17 cellular contexts compared by ENCODE assay signal in the genomic region with DNA sequence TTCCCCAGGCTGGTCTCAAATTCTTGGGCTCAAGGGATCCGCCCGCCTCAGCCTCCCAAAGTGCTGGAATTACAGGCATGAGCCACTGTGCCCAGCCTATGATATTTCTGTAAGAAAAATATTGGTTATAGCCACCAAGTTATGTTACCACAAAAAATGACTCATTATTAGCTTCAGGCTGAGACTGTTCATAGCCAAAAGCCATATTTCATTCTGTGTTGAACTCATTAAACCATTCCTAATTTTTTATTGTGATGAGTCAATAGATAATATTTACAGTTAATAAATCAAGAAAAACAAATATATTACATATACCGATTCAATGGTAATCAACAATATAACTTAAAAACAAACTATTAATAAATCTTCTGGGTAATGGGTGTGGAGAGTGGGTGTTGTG. TPM values are rescaled to one million over a fixed set of nuclear protein-coding genes. Genes with fewer than 3 reads are reported as not detected.
DNase-seq lines count a peak whose midpoint lies in the region; ATAC-seq, FAIRE-seq and TF ChIP-seq lines count a peak whose summit lies in the region.
"Had no signal": no experiment of that assay in that cellular context is flagged by ENCODE, and none has a peak within 500 bp of the region (broad histone marks: within the 10 kb centered on the region; RNA-seq: fewer than 3 reads in every experiment).

No MANE protein-coding gene starts in this region.

- no peaks in the 10 kb centered on the region for H3K79me2 ChIP-seq in ACC112 (ENCODE audit: control insufficient read depth, insufficient read depth, low read length, unreplicated experiment)

- ATAC-seq in HG03097 (IDR thresholded peaks at IDR 0.05; ENCODE audit: low FRiP score, unreplicated experiment) = no peak
- no peak for ATAC-seq in gastrocnemius medialis
- no peak for ATAC-seq in left ventricle myocardium superior
- ATAC-seq: stimulated activated naive CD8-positive, alpha-beta T cell treated with anti-CD3 and anti-CD28 coated beads, Interleukin-15, amount 100 ng/mL, for 72 hours had no signal

- TF ChIP-seq CTCF in brain microvascular endothelial cell (IDR thresholded peaks at IDR 0.05; ENCODE audit: low read depth, low read length, missing control alignments) (no peak), gastrocnemius medialis (IDR thresholded peaks at IDR 0.05 in 4 of 5, conservative IDR thresholded peaks at IDR 0.05 in 1 of 5) (no peak)

- peak; percentile 51 for DNase-seq in HTR-8/SVneo (ENCODE audit: insufficient read length, low spot score)
- DNase-seq in brain microvascular endothelial cell = peak; percentile 36
- peak; percentile 43 for DNase-seq in hepatic stellate cell (ENCODE audit: low spot score)
- DNase-seq in ACHN = no peak
- no peak for DNase-seq in gastrocnemius medialis
- no peak for DNase-seq in left ventricle myocardium superior
- DNase-seq: activated CD4-positive, alpha-beta T cell treated with anti-CD3 and anti-CD28 coated beads for 48 hours; activated naive CD4-positive, alpha-beta T cell treated with anti-CD3 and anti-CD28 coated beads, Interleukin-2, amount 50 U/mL, for 16 hours; activated T-cell treated with anti-CD3 and anti-CD28 coated beads for 4 hours; COR-L47; endodermal cell; GOT3; stimulated activated naive CD8-positive, alpha-beta T cell treated with anti-CD3 and anti-CD28 coated beads, Interleukin-15, amount 100 ng/mL, for 72 hours had no signal

- no peak for TF ChIP-seq POLR2A in gastrocnemius medialis (IDR thresholded peaks at IDR 0.05)

- H3K36me3 ChIP-seq in ACC112 (ENCODE audit: insufficient read depth, low read length) = no peaks in the 10 kb centered on the region
- no peaks in the 10 kb centered on the region for H3K36me3 ChIP-seq in brain microvascular endothelial cell (replicated peaks)
- H3K36me3 ChIP-seq in gastrocnemius medialis = no peaks in the 10 kb centered on the region
- H3K36me3 ChIP-seq: cardiac muscle cell had no signal

- H3K4me3 ChIP-seq in ACC112 (ENCODE audit: low read depth, low read length) (no peak overlapping the region), brain microvascular endothelial cell (ENCODE audit: low read depth, low read length) (no peak overlapping the region), gastrocnemius medialis (no peak overlapping the region)
- H3K4me3 ChIP-seq: cardiac muscle cell, PC-9 had no signal

- H3K27ac ChIP-seq in ACC112 (ENCODE audit: low read depth, low read length) (peak overlapping the region; percentile 64), brain microvascular endothelial cell (no peak overlapping the region), gastrocnemius medialis (no peak overlapping the region)
- H3K27ac ChIP-seq: cardiac muscle cell, PC-9 had no signal

- H2AFZ ChIP-seq in ACC112 (ENCODE audit: low read length, unreplicated experiment) = no peak overlapping the region
- H2AFZ ChIP-seq: PC-9 had no signal

- no peaks in the 10 kb centered on the region for H3K9me3 ChIP-seq in gastrocnemius medialis

- FAIRE-seq in HTR-8/SVneo (lab: Jason Lieb, UNC) = no peak

- H3K27me3 ChIP-seq in ACC112 (ENCODE audit: insufficient read depth, low read length) = no peaks in the 10 kb centered on the region
- no peaks in the 10 kb centered on the region for H3K27me3 ChIP-seq in brain microvascular endothelial cell (replicated peaks)
- H3K27me3 ChIP-seq in gastrocnemius medialis = no peaks in the 10 kb centered on the region

- H3K4me1 ChIP-seq in ACC112 (ENCODE audit: control insufficient read depth, insufficient read depth, low read length, unreplicated experiment) (peaks cover 15% of the 10 kb centered on the region), gastrocnemius medialis (no peaks in the 10 kb centered on the region)

- in situ Hi-C loops in brain microvascular endothelial cell (cut with HindIII; ENCODE audit: low pct_ligation_motif_present, low sequenced_read_pairs) (no loop called here), ACHN (cut with HindIII; ENCODE audit: low pct_ligation_motif_present, low pct_unique_long_range_greater_than_20kb, low sequenced_read_pairs) (no loop called here), gastrocnemius medialis (cut with MboI; ENCODE audit: low sequenced_read_pairs in 4 of 4) (no loop called here)

- intact Hi-C loops in gastrocnemius medialis (cut with DNase I; ENCODE audit: low total_unique reads) = no loop called here
- intact Hi-C loops in left ventricle myocardium superior (cut with micrococcal nuclease) = no loop called here

RNA-seq across cellular contexts. Expression of gene SLC30A4, which starts 27.3 kb away (rescaled TPM):
- total RNA-seq in gastrocnemius medialis = 1 to 10 TPM; 1.4 to 2.3 (median 1.7) TPM
- 3.2 TPM for total RNA-seq in left ventricle myocardium superior

RNA-seq across cellular contexts. Expression of gene BLOC1S6, which starts 37.3 kb away (rescaled TPM):
- 10 to 100 TPM; 32.9 to 38.2 (median 36.6) TPM for total RNA-seq in gastrocnemius medialis
- total RNA-seq in left ventricle myocardium superior = 23.6 TPM

Comparison
In these comparisons a context has a peak if more than half of its experiments do, and no peak if none do; other contexts are left out.
1. DNase-seq: peak in HTR-8/SVneo (single experiment), brain microvascular endothelial cell (single experiment) and hepatic stellate cell (single experiment); none in ACHN (single experiment), gastrocnemius medialis (0 of 2) and left ventricle myocardium superior (single experiment).